In the genomic region with DNA sequence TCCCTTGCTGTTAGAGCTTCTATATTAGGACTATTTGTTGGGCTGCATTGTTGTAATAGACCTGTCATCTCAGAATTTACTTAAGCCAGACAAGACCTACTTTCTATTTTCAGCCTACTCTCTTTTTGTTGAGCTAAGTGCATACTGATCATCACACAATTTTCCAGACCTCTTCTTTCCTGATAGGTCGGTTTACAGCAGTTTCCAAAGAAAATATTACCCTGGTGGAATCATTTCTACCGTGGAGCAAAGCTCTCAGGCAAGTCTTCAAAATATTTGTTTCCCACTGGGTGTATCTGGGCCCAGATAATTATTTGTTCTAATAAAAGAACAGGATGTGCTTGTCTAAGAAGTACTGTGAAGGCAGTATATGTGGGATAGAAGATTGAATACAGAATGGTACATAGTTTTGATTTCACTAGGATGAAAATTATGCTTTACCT, we compare ENCODE assay signal across 15 cellular contexts.
DNase-seq lines count a peak whose midpoint lies in the region; ATAC-seq and TF ChIP-seq lines count a peak whose summit lies in the region.
"Had no signal": no experiment of that assay in that cellular context is flagged by ENCODE, and none has a peak within 500 bp of the region (broad histone marks: within the 10 kb centered on the region; RNA-seq: fewer than 3 reads in every experiment).

No MANE protein-coding gene starts in this region.

- H3K27ac ChIP-seq in Panc1 (ENCODE audit: low read length) = peak overlapping the region; percentile 44; the same call in 1 of the 2 replicates
- H3K27ac ChIP-seq in left lung = no peak overlapping the region
- H3K27ac ChIP-seq: parathyroid adenoma had no signal

- H3K4me3 ChIP-seq in Panc1 (ENCODE audit: low read depth in 2 of 2, low read length in 2 of 2) = no peak overlapping the region
- no peak overlapping the region for H3K4me3 ChIP-seq in left lung
- H3K4me3 ChIP-seq: GM23338 had no signal

- H3K9me3 ChIP-seq in Panc1 (ENCODE audit: control insufficient read depth, insufficient read depth, low read depth, low read length) (no peaks in the 10 kb centered on the region), left lung (no peaks in the 10 kb centered on the region)

- H3K27me3 ChIP-seq in Panc1 (ENCODE audit: control insufficient read depth, insufficient read depth, low read length) = no peaks in the 10 kb centered on the region
- H3K27me3 ChIP-seq in left lung = no peaks in the 10 kb centered on the region

- TF ChIP-seq CTCF in Panc1 (IDR thresholded peaks at IDR 0.05) (no peak), left lung (IDR thresholded peaks at IDR 0.05) (no peak)

- in situ Hi-C loops in Panc1 (cut with HindIII; ENCODE audit: low pct_unique_long_range_greater_than_20kb, low sequenced_read_pairs) = no loop called here

- no TSS peak for BruUV-seq in Panc1 (replicated peaks; lab: Mats Ljungman, UMichigan)

- ATAC-seq in Panc1 (no peak), left lung (peak; percentile 26), HG03378 (IDR thresholded peaks at IDR 0.05; ENCODE audit: unreplicated experiment) (no peak)
- ATAC-seq: activated T-cell treated with anti-CD3 and anti-CD28 coated beads, Interleukin-2, amount 50 U/mL, for 4 hours; GM23338 had no signal

- H3K4me1 ChIP-seq in Panc1 (ENCODE audit: control insufficient read depth, insufficient read depth, low read length) (no peaks in the 10 kb centered on the region; the same call in 1 of the 2 replicates), left lung (no peaks in the 10 kb centered on the region)
- H3K4me1 ChIP-seq: parathyroid adenoma had no signal

- H3K36me3 ChIP-seq in Panc1 (ENCODE audit: control insufficient read depth, insufficient read depth, low read length) (no peaks in the 10 kb centered on the region), left lung (no peaks in the 10 kb centered on the region)

- CTCF ChIA-PET in Panc1 (lab: Charles Lee) = no interaction called here

- no peak for DNase-seq in Panc1 (ENCODE audit: low read depth, low spot score)
- peak; percentile 28 for DNase-seq in dermis blood vessel endothelial cell
- no peak for DNase-seq in left lung
- DNase-seq in smooth muscle cell of the brain vasculature (ENCODE audit: low read depth, low spot score) = peak; percentile 35
- DNase-seq in DMS 273 treated with DMSO at 0.1 percent for 48 hours (lab: John Stamatoyannopoulos, UW) = no peak
- no peak for DNase-seq in retina
- DNase-seq: activated CD4-positive, alpha-beta T cell treated with anti-CD3 and anti-CD28 coated beads for 1 hour; activated T-cell treated with anti-CD3 and anti-CD28 coated beads, Interleukin-2, amount 50 U/mL, for 4 hours; effector memory CD4-positive, alpha-beta T cell; hippocampal formation; NCI-H1694; NCI-H524 treated with DMSO at 0.1 percent for 48 hours had no signal

- intact Hi-C loops in Panc1 (cut with micrococcal nuclease; ENCODE audit: unreplicated experiment) = no loop called here
- intact Hi-C loops in left lung (cut with DNase I) = no loop called here

- POLR2A ChIA-PET in Panc1 (lab: Charles Lee) = no interaction called here

Comparison
In these comparisons a context has a peak if more than half of its experiments do, and no peak if none do; other contexts are left out.
1. DNase-seq: peak in dermis blood vessel endothelial cell (single experiment) and smooth muscle cell of the brain vasculature (single experiment); none in Panc1 (single experiment), left lung (0 of 2), DMS 273 treated with DMSO at 0.1 percent for 48 hours (single experiment) and retina (single experiment).